In genomic region chr15:41772720-41773331, GRCh38 we compare ENCODE assay signal across 8 cellular contexts. TPM values are rescaled to one million over a fixed set of nuclear protein-coding genes. Genes with fewer than 3 reads are reported as not detected.
DNase-seq lines count a peak whose midpoint lies in the region; ATAC-seq and TF ChIP-seq lines count a peak whose summit lies in the region.

No MANE protein-coding gene starts in this region.

- ATAC-seq in gastroesophageal sphincter (peak; percentile 15), GM19035 (IDR thresholded peaks at IDR 0.05; ENCODE audit: unreplicated experiment) (no peak), HG03565 (IDR thresholded peaks at IDR 0.05; ENCODE audit: unreplicated experiment) (no peak)

- POLR2A ChIA-PET in RWPE1 (lab: Yijun Ruan, JAX; ENCODE audit: low non-redundant PET) = interaction anchor here (0.8 to 1.7 kb wide), 2 partner anchors 38 to 122 kb away, joined by 3 to 4 read pairs; no protein-coding TSS in a partner anchor

- H3K36me3 ChIP-seq in gastroesophageal sphincter (peaks cover 0 to 7% of the 10 kb centered on the region in 2 donors), ovary (no peaks in the 10 kb centered on the region)

- DNase-seq in DMS53 (lab: John Stamatoyannopoulos, UW) = peak; percentile 85
- DNase-seq in RWPE1 (ENCODE audit: low spot score) = peak; percentile 75
- DNase-seq in activated naive CD4-positive, alpha-beta T cell treated with anti-CD3 and anti-CD28 coated beads for 36 hours = peak; percentile 72
- peak in 3 of 5 donors; percentile 24 to 61 (median 38) for DNase-seq in ovary

- H3K4me3 ChIP-seq in gastroesophageal sphincter = no peak overlapping the region
- H3K4me3 ChIP-seq in ovary = no peak overlapping the region

- H3K27me3 ChIP-seq in gastroesophageal sphincter = no peaks in the 10 kb centered on the region
- H3K27me3 ChIP-seq in ovary = no peaks in the 10 kb centered on the region

- CTCF ChIA-PET in RWPE1 (lab: Yijun Ruan, JAX) = interaction anchor here (0.6 to 5.1 kb wide), 10 partner anchors 34 to 737 kb away, joined by 3 to 59 read pairs (median 4); no protein-coding TSS in a partner anchor
- CTCF ChIA-PET in activated naive CD4-positive, alpha-beta T cell treated with anti-CD3 and anti-CD28 coated beads for 36 hours (lab: Charles Lee) = interaction anchor here (0.6 to 7.0 kb wide), 31 partner anchors 11 to 290 kb away, joined by 3 to 177 read pairs (median 5); partner anchors contain the start of genes EHD4 and MGA

- H3K4me3 Mint-ChIP-seq in IgD-negative memory B cell = peak overlapping the region in 3 of 4 donors; percentile 34 to 98 (median 97)
- peak overlapping the region; percentile 85 for H3K4me3 Mint-ChIP-seq in activated naive CD4-positive, alpha-beta T cell treated with anti-CD3 and anti-CD28 coated beads for 36 hours

- TF ChIP-seq POLR2A in gastroesophageal sphincter (IDR thresholded peaks at IDR 0.05) (no peak), ovary (IDR thresholded peaks at IDR 0.05) (no peak)

- no peaks in the 10 kb centered on the region for H3K36me3 Mint-ChIP-seq in IgD-negative memory B cell
- H3K36me3 Mint-ChIP-seq in activated naive CD4-positive, alpha-beta T cell treated with anti-CD3 and anti-CD28 coated beads for 36 hours (ENCODE audit: low read depth) = no peaks in the 10 kb centered on the region

- H3K9me3 Mint-ChIP-seq in IgD-negative memory B cell = no peaks in the 10 kb centered on the region
- no peaks in the 10 kb centered on the region for H3K9me3 Mint-ChIP-seq in activated naive CD4-positive, alpha-beta T cell treated with anti-CD3 and anti-CD28 coated beads for 36 hours

- H3K9me3 ChIP-seq in gastroesophageal sphincter (no peaks in the 10 kb centered on the region), ovary (no peaks in the 10 kb centered on the region)

- H3K4me1 ChIP-seq in gastroesophageal sphincter (peaks cover 12 to 48% (median 22%) of the 10 kb centered on the region in 3 donors), ovary (ENCODE audit: insufficient read depth) (peaks cover 19% of the 10 kb centered on the region)

- H3K27ac ChIP-seq in RWPE1 (peak overlapping the region; percentile 26; the same call in 1 of the 2 replicates), gastroesophageal sphincter (peak overlapping the region; percentile 57 to 92 (median 90)), ovary (no peak overlapping the region)

- H3K27ac Mint-ChIP-seq in IgD-negative memory B cell = peak overlapping the region in 2 of 3 donors; percentile 95 to 96
- peak overlapping the region; percentile 14 for H3K27ac Mint-ChIP-seq in activated naive CD4-positive, alpha-beta T cell treated with anti-CD3 and anti-CD28 coated beads for 36 hours

- TF ChIP-seq EP300 in gastroesophageal sphincter (IDR thresholded peaks at IDR 0.05) (no peak), ovary (IDR thresholded peaks at IDR 0.05) (no peak)

- H3K4me1 Mint-ChIP-seq in IgD-negative memory B cell = peaks cover 19 to 35% (median 26%) of the 10 kb centered on the region in 3 donors
- H3K4me1 Mint-ChIP-seq in activated naive CD4-positive, alpha-beta T cell treated with anti-CD3 and anti-CD28 coated beads for 36 hours (ENCODE audit: low read depth) = peaks cover 44% of the 10 kb centered on the region

- TF ChIP-seq CTCF in RWPE1 (conservative IDR thresholded peaks at IDR 0.05; ENCODE audit: low read depth) (peak; percentile 86), gastroesophageal sphincter (IDR thresholded peaks at IDR 0.05) (peak; percentile 63 to 84 (median 81)), ovary (IDR thresholded peaks at IDR 0.05) (peak; percentile 19 to 74 (median 62))

- intact Hi-C loops in activated naive CD4-positive, alpha-beta T cell treated with anti-CD3 and anti-CD28 coated beads for 36 hours (cut with micrococcal nuclease) = loop anchor here (1.0 kb wide), 1 partner anchor 286 kb away; no protein-coding TSS in a partner anchor
- intact Hi-C loops in ovary (cut with DNase I) = loop anchor here (2.0 to 10.0 kb wide), 3 partner anchors 38 to 142 kb away; no protein-coding TSS in a partner anchor

- H3K27me3 Mint-ChIP-seq in IgD-negative memory B cell = no peaks in the 10 kb centered on the region
- no peaks in the 10 kb centered on the region for H3K27me3 Mint-ChIP-seq in activated naive CD4-positive, alpha-beta T cell treated with anti-CD3 and anti-CD28 coated beads for 36 hours (ENCODE audit: low read depth)

- 47 to 50% methylated on average over 7 to 8 of the region's 8 CpGs for WGBS in gastroesophageal sphincter (ENCODE audit: low coverage in 1 of 2), 2 donors
- 58 to 60% (median 58%) methylated on average over 8 of the region's 8 CpGs for WGBS in ovary, 3 donors

RNA-seq across cellular contexts. Expression of gene MAPKBP1, which starts 1.5 kb away (rescaled TPM):
- polyA plus RNA-seq in IgD-negative memory B cell (2.7 TPM), ovary (10 to 100 TPM; 10.6 to 18.7 TPM)
- total RNA-seq in activated naive CD4-positive, alpha-beta T cell treated with anti-CD3 and anti-CD28 coated beads for 36 hours = 10 to 100 TPM; 13.8 to 13.9 TPM
- total RNA-seq in gastroesophageal sphincter (10 to 100 TPM; 25.1 to 48.9 (median 30.6) TPM), ovary (10 to 100 TPM; 18.4 to 46.9 (median 38.9) TPM)

RNA-seq across cellular contexts. Expression of gene JMJD7, which starts 55.1 kb away (rescaled TPM):
- polyA plus RNA-seq in IgD-negative memory B cell (15.6 TPM), ovary (10 to 100 TPM in 1 of 2 donors, 1 to 10 TPM in 1; 3.0 to 11.4 TPM)
- 10 to 100 TPM; 18.7 to 19.8 TPM for total RNA-seq in activated naive CD4-positive, alpha-beta T cell treated with anti-CD3 and anti-CD28 coated beads for 36 hours
- total RNA-seq in gastroesophageal sphincter (10 to 100 TPM in 1 of 4 donors, 1 to 10 TPM in 3; 6.1 to 12.8 (median 9.3) TPM), ovary (10 to 100 TPM; 13.8 to 21.4 (median 15.6) TPM)

Comparison
In these comparisons a context has a peak if more than half of its experiments do, and no peak if none do; other contexts are left out.
1. H3K27ac ChIP-seq: peak in RWPE1 (single experiment) and gastroesophageal sphincter (4 of 4); none in ovary (0 of 2).
2. Peak in every context shown above with its lines, with median percentiles within 50 percentile points of each other: DNase-seq and CTCF ChIP-seq.